1 cellular context compared by ENCODE assay signal in the genomic region with DNA sequence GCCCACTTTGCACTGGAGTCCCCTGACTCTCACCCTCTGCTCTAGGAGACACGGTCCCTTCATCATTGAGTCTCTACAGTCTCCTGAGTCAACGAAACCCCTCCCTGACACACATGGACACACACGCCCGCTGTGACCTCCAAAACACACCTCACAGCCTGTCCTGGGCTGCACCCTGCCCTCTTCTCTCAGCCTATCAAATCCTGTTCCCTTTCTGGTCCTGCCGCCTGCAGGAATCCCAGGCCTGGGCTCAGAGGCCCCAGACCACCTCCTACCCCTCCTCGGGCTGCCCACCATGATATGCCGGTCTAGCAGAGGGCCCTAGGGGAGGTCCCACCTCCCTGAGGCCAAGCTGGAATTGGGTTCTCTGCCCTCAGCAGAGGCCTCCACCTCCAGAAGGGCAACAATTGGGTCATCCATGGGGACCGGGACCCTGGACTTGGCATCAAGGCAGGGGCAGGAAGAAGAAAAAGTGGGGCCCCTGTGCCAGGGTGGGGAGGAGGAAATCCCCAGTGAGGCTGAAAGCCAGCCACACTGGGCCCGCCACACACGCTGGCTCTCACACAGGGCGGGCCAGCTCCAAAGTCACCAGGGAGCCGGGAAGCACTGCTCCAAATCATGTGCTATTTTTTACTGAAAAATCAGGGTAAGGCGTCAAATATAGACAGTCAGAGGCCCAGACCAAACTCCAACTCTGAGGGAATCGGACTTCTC.
TF ChIP-seq lines count a peak whose summit lies in the region.

No MANE protein-coding gene starts in this region.

TF ChIP-seq in WTC11, 78 proteins besides CTCF, POLR2A, EP300 and RAD21 (continued from another document):
- TF ChIP-seq, protein P1, sequence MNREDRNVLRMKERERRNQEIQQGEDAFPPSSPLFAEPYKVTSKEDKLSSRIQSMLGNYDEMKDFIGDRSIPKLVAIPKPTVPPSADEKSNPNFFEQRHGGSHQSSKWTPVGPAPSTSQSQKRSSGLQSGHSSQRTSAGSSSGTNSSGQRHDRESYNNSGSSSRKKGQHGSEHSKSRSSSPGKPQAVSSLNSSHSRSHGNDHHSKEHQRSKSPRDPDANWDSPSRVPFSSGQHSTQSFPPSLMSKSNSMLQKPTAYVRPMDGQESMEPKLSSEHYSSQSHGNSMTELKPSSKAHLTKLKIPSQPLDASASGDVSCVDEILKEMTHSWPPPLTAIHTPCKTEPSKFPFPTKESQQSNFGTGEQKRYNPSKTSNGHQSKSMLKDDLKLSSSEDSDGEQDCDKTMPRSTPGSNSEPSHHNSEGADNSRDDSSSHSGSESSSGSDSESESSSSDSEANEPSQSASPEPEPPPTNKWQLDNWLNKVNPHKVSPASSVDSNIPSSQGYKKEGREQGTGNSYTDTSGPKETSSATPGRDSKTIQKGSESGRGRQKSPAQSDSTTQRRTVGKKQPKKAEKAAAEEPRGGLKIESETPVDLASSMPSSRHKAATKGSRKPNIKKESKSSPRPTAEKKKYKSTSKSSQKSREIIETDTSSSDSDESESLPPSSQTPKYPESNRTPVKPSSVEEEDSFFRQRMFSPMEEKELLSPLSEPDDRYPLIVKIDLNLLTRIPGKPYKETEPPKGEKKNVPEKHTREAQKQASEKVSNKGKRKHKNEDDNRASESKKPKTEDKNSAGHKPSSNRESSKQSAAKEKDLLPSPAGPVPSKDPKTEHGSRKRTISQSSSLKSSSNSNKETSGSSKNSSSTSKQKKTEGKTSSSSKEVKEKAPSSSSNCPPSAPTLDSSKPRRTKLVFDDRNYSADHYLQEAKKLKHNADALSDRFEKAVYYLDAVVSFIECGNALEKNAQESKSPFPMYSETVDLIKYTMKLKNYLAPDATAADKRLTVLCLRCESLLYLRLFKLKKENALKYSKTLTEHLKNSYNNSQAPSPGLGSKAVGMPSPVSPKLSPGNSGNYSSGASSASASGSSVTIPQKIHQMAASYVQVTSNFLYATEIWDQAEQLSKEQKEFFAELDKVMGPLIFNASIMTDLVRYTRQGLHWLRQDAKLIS (CRISPR knock-in tag; IDR thresholded peaks at IDR 0.05; ENCODE audit: borderline replicate concordance): no peak
- TF ChIP-seq CREB1 (CRISPR knock-in tag; IDR thresholded peaks at IDR 0.05) (no peak), MYBL2 (CRISPR knock-in tag; IDR thresholded peaks at IDR 0.05) (no peak), ZNF263 (CRISPR knock-in tag; IDR thresholded peaks at IDR 0.05; ENCODE audit: low read depth) (no peak)
